In genomic region chr15:80567721-80568157, GRCh38 we compare ENCODE assay signal across 8 cellular contexts.
DNase-seq lines count a peak whose midpoint lies in the region; ATAC-seq and TF ChIP-seq lines count a peak whose summit lies in the region.

No MANE protein-coding gene starts in this region.

- 0% methylated on average over 3 of the region's 5 CpGs for WGBS in gastroesophageal sphincter (ENCODE audit: low coverage in 1 of 2), 2 donors

- TF ChIP-seq EP300 in gastroesophageal sphincter (IDR thresholded peaks at IDR 0.05) = no peak

- ATAC-seq in WTC11 = peak; percentile 90
- ATAC-seq in gastroesophageal sphincter = peak; percentile 68
- no peak for ATAC-seq in HG03039 (IDR thresholded peaks at IDR 0.05; ENCODE audit: unreplicated experiment)
- no peak for ATAC-seq in GM18867 (IDR thresholded peaks at IDR 0.05; ENCODE audit: unreplicated experiment)

- peak; percentile 72 for TF ChIP-seq CTCF in A673 (conservative IDR thresholded peaks at IDR 0.05; ENCODE audit: low read depth, low read length)
- peak; percentile 70 for TF ChIP-seq CTCF in GM06990 (IDR thresholded peaks at IDR 0.05; ENCODE audit: insufficient read depth, low read length, poor library complexity, severe bottlenecking)
- no peak; the same call in 1 of the 2 replicates for TF ChIP-seq CTCF in WTC11 (IDR thresholded peaks at IDR 0.05)
- peak in 3 of 4 experiments; percentile 73 to 76 (median 75) for TF ChIP-seq CTCF in gastroesophageal sphincter (IDR thresholded peaks at IDR 0.05)

- H3K27me3 ChIP-seq in A673 (replicated peaks; ENCODE audit: insufficient read depth, low read depth, low read length, poor library complexity) (no peaks in the 10 kb centered on the region), GM06990 (replicated peaks; ENCODE audit: control insufficient read depth, insufficient read depth, low read length) (no peaks in the 10 kb centered on the region; the same call in 1 of the 2 replicates), gastroesophageal sphincter (no peaks in the 10 kb centered on the region)

- H3K27ac ChIP-seq in A673 (ENCODE audit: low read depth, low read length, poor library complexity, severe bottlenecking) (no peak overlapping the region), gastroesophageal sphincter (no peak overlapping the region)

- TF ChIP-seq POLR2A in gastroesophageal sphincter (IDR thresholded peaks at IDR 0.05) = no peak

- H3K27me3 Mint-ChIP-seq in WTC11 (ENCODE audit: low read depth) = no peaks in the 10 kb centered on the region; the same call in 1 of the 2 replicates

- H3K4me3 Mint-ChIP-seq in WTC11 = no peak overlapping the region

- no peaks in the 10 kb centered on the region for H3K36me3 ChIP-seq in A673 (ENCODE audit: insufficient read depth, low read length, poor library complexity, severe bottlenecking)
- H3K36me3 ChIP-seq in GM06990 (ENCODE audit: control insufficient read depth, insufficient read depth, low read length) = no peaks in the 10 kb centered on the region
- peaks cover 0 to 30% of the 10 kb centered on the region in 2 donors for H3K36me3 ChIP-seq in gastroesophageal sphincter

- H3K36me3 Mint-ChIP-seq in WTC11 = no peaks in the 10 kb centered on the region

- no peak overlapping the region for H3K27ac Mint-ChIP-seq in WTC11

- no peaks in the 10 kb centered on the region for H3K9me3 Mint-ChIP-seq in WTC11

- H3K9me3 ChIP-seq in A673 (ENCODE audit: low read depth, low read length, poor library complexity, severe bottlenecking) (no peaks in the 10 kb centered on the region), gastroesophageal sphincter (no peaks in the 10 kb centered on the region)

- CTCF ChIA-PET in A673 (lab: Charles Lee) (interaction anchor here (0.5 to 2.7 kb wide), 6 partner anchors 114 to 1373 kb away, joined by 3 to 41 read pairs (median 5); partner anchors contain the start of gene CEMIP), WTC11 (lab: Charles Lee) (interaction anchor here (0.5 to 4.1 kb wide), 40 partner anchors 10 to 402 kb away, joined by 3 to 143 read pairs (median 4); partner anchors contain the start of genes ABHD17C and CEMIP)

- H3K4me1 Mint-ChIP-seq in WTC11 = peaks cover 22% of the 10 kb centered on the region

- DNase-seq in A673 (ENCODE audit: low spot score) = peak; percentile 75
- no peak for DNase-seq in GM06990 (ENCODE audit: extremely low read depth, insufficient read length)
- peak; percentile 5 for DNase-seq in NCI-H2107 treated with DMSO at 0.1 percent for 48 hours (lab: John Stamatoyannopoulos, UW; ENCODE audit: unreplicated experiment)
- peak; percentile 52 for DNase-seq in WTC11 (ENCODE audit: low spot score)
- peak; percentile 60 for DNase-seq in occipital lobe (lab: John Stamatoyannopoulos, UW)

- H3K4me1 ChIP-seq in A673 (ENCODE audit: insufficient read depth, low read length, poor library complexity, severe bottlenecking) (no peaks in the 10 kb centered on the region), gastroesophageal sphincter (peaks cover 0 to 10% (median 0%) of the 10 kb centered on the region in 3 donors)

- no TSS peak for BruUV-seq in A673 (replicated peaks; lab: Mats Ljungman, UMichigan)

- POLR2A ChIA-PET in A673 (lab: Charles Lee; ENCODE audit: low non-redundant PET) (no interaction called here), WTC11 (lab: Charles Lee) (interaction anchor here (1.0 to 1.6 kb wide), 2 partner anchors 209 to 212 kb away, joined by 3 to 4 read pairs; partner anchors contain the start of gene CEMIP)

- intact Hi-C loops in A673 (cut with micrococcal nuclease; ENCODE audit: unreplicated experiment) = loop anchor here (1.0 to 5.0 kb wide), 2 partner anchors 212 to 405 kb away; partner anchors contain the start of gene CEMIP

- H3K4me3 ChIP-seq in A673 (ENCODE audit: low read depth, low read length, poor library complexity, severe bottlenecking) (no peak overlapping the region), GM06990 (replicated peaks; ENCODE audit: low read depth, low read length) (no peak overlapping the region), gastroesophageal sphincter (no peak overlapping the region)

TF ChIP-seq in WTC11, 78 proteins besides CTCF, POLR2A, EP300 and RAD21:
- no peak for TF ChIP-seq ZNF512 (CRISPR knock-in tag; IDR thresholded peaks at IDR 0.05; ENCODE audit: borderline replicate concordance)
- no peak for TF ChIP-seq HMGXB4 (CRISPR knock-in tag; IDR thresholded peaks at IDR 0.05)
- no peak for TF ChIP-seq NR3C1 (CRISPR knock-in tag; conservative IDR thresholded peaks at IDR 0.05; ENCODE audit: low read depth)
- TF ChIP-seq PREB (CRISPR knock-in tag; IDR thresholded peaks at IDR 0.05; ENCODE audit: borderline replicate concordance) = no peak
- no peak for TF ChIP-seq ERG (CRISPR knock-in tag; IDR thresholded peaks at IDR 0.05)
- no peak for TF ChIP-seq KAT7 (CRISPR knock-in tag; IDR thresholded peaks at IDR 0.05; ENCODE audit: borderline replicate concordance)
- no peak for TF ChIP-seq TP53 (CRISPR knock-in tag; IDR thresholded peaks at IDR 0.05)
- TF ChIP-seq GTF2I (CRISPR knock-in tag; conservative IDR thresholded peaks at IDR 0.05) = no peak
- no peak for TF ChIP-seq ZNF232 (CRISPR knock-in tag; IDR thresholded peaks at IDR 0.05)
- TF ChIP-seq RELA (CRISPR knock-in tag; IDR thresholded peaks at IDR 0.05; ENCODE audit: borderline replicate concordance) = no peak
- TF ChIP-seq USF2 (CRISPR knock-in tag; IDR thresholded peaks at IDR 0.05) = no peak
- TF ChIP-seq FOXP4 (CRISPR knock-in tag; IDR thresholded peaks at IDR 0.05) = no peak
- no peak for TF ChIP-seq ATF1 (CRISPR knock-in tag; IDR thresholded peaks at IDR 0.05)

Comparison
In these comparisons a context has a peak if more than half of its experiments do, and no peak if none do; other contexts are left out.
1. ATAC-seq: peak in WTC11 (single experiment) and gastroesophageal sphincter (single experiment); none in HG03039 (single experiment) and GM18867 (single experiment).